ENCODE assay signal across 12 cellular contexts in the genomic region with DNA sequence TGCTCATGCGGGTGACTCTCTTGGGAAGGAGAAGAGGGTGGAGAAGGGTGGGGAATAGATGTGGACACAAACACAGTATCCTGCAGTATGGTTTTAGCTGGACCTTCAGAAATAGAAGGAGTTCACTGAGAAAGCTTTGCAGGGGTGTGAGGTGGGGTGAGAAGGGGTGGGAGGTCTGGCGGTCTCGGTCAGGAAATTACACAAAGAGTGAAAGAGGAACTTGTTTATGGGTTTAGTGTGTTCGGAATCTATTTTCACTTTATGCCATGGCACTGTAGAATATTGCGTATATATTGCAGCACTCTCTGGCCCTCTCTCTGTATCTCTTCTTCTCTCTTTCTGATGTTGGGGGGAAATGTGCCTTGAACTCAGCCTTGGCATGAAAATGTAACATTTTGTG.
DNase-seq lines count a peak whose midpoint lies in the region; ATAC-seq and TF ChIP-seq lines count a peak whose summit lies in the region.
"Had no signal": no experiment of that assay in that cellular context is flagged by ENCODE, and none has a peak within 500 bp of the region (broad histone marks: within the 10 kb centered on the region; RNA-seq: fewer than 3 reads in every experiment).

No MANE protein-coding gene starts in this region.

- H3K4me1 Mint-ChIP-seq in memory B cell, result peaks cover 9% of the 10 kb centered on the region
- H3K4me1 Mint-ChIP-seq in activated CD8-positive, alpha-beta T cell treated with anti-CD3 and anti-CD28 coated beads for 36 hours (ENCODE audit: low read depth), result no peaks in the 10 kb centered on the region

- POLR2A ChIA-PET in activated CD8-positive, alpha-beta T cell treated with anti-CD3 and anti-CD28 coated beads for 36 hours (lab: Charles Lee), result no interaction called here

- no peak for TF ChIP-seq CTCF in activated CD8-positive, alpha-beta T cell treated with anti-CD3 and anti-CD28 coated beads for 36 hours (IDR thresholded peaks at IDR 0.05)

- peak overlapping the region; percentile 4 for H3K4me3 Mint-ChIP-seq in memory B cell
- no peak overlapping the region for H3K4me3 Mint-ChIP-seq in activated CD8-positive, alpha-beta T cell treated with anti-CD3 and anti-CD28 coated beads for 36 hours
- H3K4me3 Mint-ChIP-seq: activated naive CD8-positive, alpha-beta T cell had no signal

- H3K27ac Mint-ChIP-seq in memory B cell, result peak overlapping the region; percentile 39
- no peak overlapping the region for H3K27ac Mint-ChIP-seq in activated CD8-positive, alpha-beta T cell treated with anti-CD3 and anti-CD28 coated beads for 36 hours
- H3K27ac Mint-ChIP-seq: activated naive CD8-positive, alpha-beta T cell had no signal

- no peaks in the 10 kb centered on the region for H3K36me3 Mint-ChIP-seq in memory B cell
- H3K36me3 Mint-ChIP-seq in activated CD8-positive, alpha-beta T cell treated with anti-CD3 and anti-CD28 coated beads for 36 hours (ENCODE audit: low read depth), result no peaks in the 10 kb centered on the region

- intact Hi-C loops in activated CD8-positive, alpha-beta T cell treated with anti-CD3 and anti-CD28 coated beads for 36 hours (cut with micrococcal nuclease), result no loop called here

- DNase-seq in memory B cell (ENCODE audit: low spot score in 2 of 2) (no peak), NCI-H345 (lab: John Stamatoyannopoulos, UW) (no peak)
- no peak for DNase-seq in stimulated activated CD4-positive, alpha-beta T cell treated with anti-CD3 and anti-CD28 coated beads, Interleukin-2, amount 100 ng/mL, for 24 hours
- DNase-seq in activated CD8-positive, alpha-beta T cell treated with anti-CD3 and anti-CD28 coated beads for 36 hours, result no peak
- DNase-seq: esophagus squamous epithelium; NCI-H1092 treated with DMSO at 0.1 percent for 48 hours; stimulated activated CD4-positive, alpha-beta T cell treated with anti-CD3 and anti-CD28 coated beads, Interleukin-4, amount 100 ng/mL, for 1 hour had no signal

- H3K9me3 Mint-ChIP-seq in memory B cell, result peaks cover 7% of the 10 kb centered on the region
- H3K9me3 Mint-ChIP-seq in activated CD8-positive, alpha-beta T cell treated with anti-CD3 and anti-CD28 coated beads for 36 hours, result no peaks in the 10 kb centered on the region

- H3K27me3 Mint-ChIP-seq in memory B cell, result peaks cover 1% of the 10 kb centered on the region
- H3K27me3 Mint-ChIP-seq in activated CD8-positive, alpha-beta T cell treated with anti-CD3 and anti-CD28 coated beads for 36 hours, result peaks cover 9% of the 10 kb centered on the region

- ATAC-seq in GM18868 (IDR thresholded peaks at IDR 0.05; ENCODE audit: unreplicated experiment) (peak; percentile 96), GM21825 (IDR thresholded peaks at IDR 0.05; ENCODE audit: unreplicated experiment) (peak; percentile 95), HG03520 (IDR thresholded peaks at IDR 0.05; ENCODE audit: unreplicated experiment) (peak; percentile 94), memory B cell (ENCODE audit: low read depth) (peak; percentile 69)
- no peak for ATAC-seq in activated CD4-positive, CD25-positive, alpha-beta regulatory T cell treated with anti-CD3 and anti-CD28 coated beads, Interleukin-2, amount 50 U/mL, for 24 hours
- ATAC-seq in activated CD8-positive, alpha-beta T cell treated with anti-CD3 and anti-CD28 coated beads for 36 hours, result no peak

- CTCF ChIA-PET in activated CD8-positive, alpha-beta T cell treated with anti-CD3 and anti-CD28 coated beads for 36 hours (lab: Charles Lee), result no interaction called here

Comparison
In these comparisons a context has a peak if more than half of its experiments do, and no peak if none do; other contexts are left out.
1. ATAC-seq: peak in GM18868 (single experiment), GM21825 (single experiment), HG03520 (single experiment) and memory B cell (single experiment); none in activated CD4-positive, CD25-positive, alpha-beta regulatory T cell treated with anti-CD3 and anti-CD28 coated beads, Interleukin-2, amount 50 U/mL, for 24 hours (0 of 2) and activated CD8-positive, alpha-beta T cell treated with anti-CD3 and anti-CD28 coated beads for 36 hours (single experiment).